ENCODE assay signal across 20 cellular contexts in genomic region chr5:109326864-109327263, GRCh38.
A peak's percentile ranks its signal among the peaks of the same experiment; 100 is the strongest.
DNase-seq lines count a peak whose midpoint lies in the region; ATAC-seq, FAIRE-seq and TF ChIP-seq lines count a peak whose summit lies in the region.
"Had no signal": no experiment of that assay in that cellular context is flagged by ENCODE, and none has a peak within 500 bp of the region (broad histone marks: within the 10 kb centered on the region; RNA-seq: fewer than 3 reads in every experiment).

No MANE protein-coding gene starts in this region.

- no peak for TF ChIP-seq CTCF in left ventricle myocardium inferior (IDR thresholded peaks at IDR 0.05; ENCODE audit: borderline replicate concordance)
- no peak for TF ChIP-seq CTCF in heart left ventricle (IDR thresholded peaks at IDR 0.05)
- TF ChIP-seq CTCF in tibial nerve (IDR thresholded peaks at IDR 0.05) = no peak
- no peak for TF ChIP-seq CTCF in mucosa of descending colon (IDR thresholded peaks at IDR 0.05)

- peak overlapping the region; percentile 1 to 20 for H3K9ac ChIP-seq in stomach smooth muscle (ENCODE audit: low read length in 2 of 2)
- H3K9ac ChIP-seq: BLaER1 had no signal

- WGBS in heart left ventricle, 4 donors = 64 to 79% (median 68%) methylated on average over 5 of the region's 5 CpGs
- 59 to 65% methylated on average over 5 of the region's 5 CpGs for WGBS in tibial nerve, 2 donors

- H3K27me3 Mint-ChIP-seq in activated CD4-positive, alpha-beta T cell treated with anti-CD3 and anti-CD28 coated beads for 36 hours = no peaks in the 10 kb centered on the region
- H3K27me3 Mint-ChIP-seq: CD8-positive, alpha-beta memory T cell had no signal

- H3K27ac ChIP-seq in left ventricle myocardium inferior (replicated peaks) = peak overlapping the region; percentile 32
- H3K27ac ChIP-seq in heart left ventricle = peak overlapping the region in 1 of 12 donors; percentile 58
- H3K27ac ChIP-seq in stomach smooth muscle (ENCODE audit: low read length) = peak overlapping the region; percentile 70
- peak overlapping the region in 2 of 4 donors; percentile 75 to 76 for H3K27ac ChIP-seq in tibial nerve
- H3K27ac ChIP-seq: BLaER1 had no signal

- no peaks in the 10 kb centered on the region for H3K4me1 Mint-ChIP-seq in activated CD4-positive, alpha-beta T cell treated with anti-CD3 and anti-CD28 coated beads for 36 hours
- H3K4me1 Mint-ChIP-seq: CD8-positive, alpha-beta memory T cell had no signal

- no peak for DNase-seq in left ventricle myocardium inferior
- DNase-seq in heart left ventricle = no peak
- DNase-seq in tibial nerve (ENCODE audit: low spot score in 2 of 2) = no peak
- DNase-seq in activated CD4-positive, alpha-beta T cell treated with anti-CD3 and anti-CD28 coated beads for 36 hours = no peak
- DNase-seq in mucosa of descending colon = no peak
- DNase-seq: CD8-positive, alpha-beta memory T cell; DND-41; Karpas-422; MG63; NCI-H1092 treated with DMSO at 0.1 percent for 48 hours; NCI-H226; NK-92 treated with Interleukin-12 subunit alpha and Interleukin-12 subunit beta, amount 100 ng/mL, for 24 hours; OCI-M1 had no signal

- H3K4me3 ChIP-seq in left ventricle myocardium inferior = no peak overlapping the region
- no peak overlapping the region for H3K4me3 ChIP-seq in heart left ventricle
- peak overlapping the region; percentile 15 to 41 for H3K4me3 ChIP-seq in stomach smooth muscle (ENCODE audit: low read length in 2 of 2)
- H3K4me3 ChIP-seq in tibial nerve = no peak overlapping the region
- no peak overlapping the region for H3K4me3 ChIP-seq in mucosa of descending colon
- H3K4me3 ChIP-seq: BLaER1, GM12878, HAP-1, MG63 had no signal

- peaks cover 2% of the 10 kb centered on the region for H3K36me3 Mint-ChIP-seq in activated CD4-positive, alpha-beta T cell treated with anti-CD3 and anti-CD28 coated beads for 36 hours (ENCODE audit: low read depth)

- no peak overlapping the region for H3K4me3 Mint-ChIP-seq in activated CD4-positive, alpha-beta T cell treated with anti-CD3 and anti-CD28 coated beads for 36 hours
- H3K4me3 Mint-ChIP-seq: CD8-positive, alpha-beta memory T cell had no signal

- TF ChIP-seq POLR2A in heart left ventricle (IDR thresholded peaks at IDR 0.05) (no peak), tibial nerve (IDR thresholded peaks at IDR 0.05) (no peak)

- POLR2A ChIA-PET in activated CD4-positive, alpha-beta T cell treated with anti-CD3 and anti-CD28 coated beads for 36 hours (lab: Charles Lee) = no interaction called here

- H3K27me3 ChIP-seq in left ventricle myocardium inferior (ENCODE audit: low read depth) = no peaks in the 10 kb centered on the region
- no peaks in the 10 kb centered on the region for H3K27me3 ChIP-seq in heart left ventricle
- H3K27me3 ChIP-seq in stomach smooth muscle (ENCODE audit: control insufficient read depth in 1 of 2, insufficient read depth in 2 of 2, low read length in 2 of 2) = no peaks in the 10 kb centered on the region
- no peaks in the 10 kb centered on the region for H3K27me3 ChIP-seq in tibial nerve
- H3K27me3 ChIP-seq: BLaER1, MG63 had no signal

- H3K9me3 Mint-ChIP-seq in activated CD4-positive, alpha-beta T cell treated with anti-CD3 and anti-CD28 coated beads for 36 hours (ENCODE audit: low read depth) = no peaks in the 10 kb centered on the region
- H3K9me3 Mint-ChIP-seq: CD8-positive, alpha-beta memory T cell had no signal

- no peak for TF ChIP-seq EP300 in tibial nerve (IDR thresholded peaks at IDR 0.05)

- intact Hi-C loops in left ventricle myocardium inferior (cut with micrococcal nuclease) = no loop called here
- intact Hi-C loops in heart left ventricle (cut with DNase I) = no loop called here
- intact Hi-C loops in activated CD4-positive, alpha-beta T cell treated with anti-CD3 and anti-CD28 coated beads for 36 hours (cut with DNase I, micrococcal nuclease) = no loop called here
- intact Hi-C loops in mucosa of descending colon (cut with DNase I, micrococcal nuclease) = no loop called here

- FAIRE-seq in islet of Langerhans (lab: Jason Lieb, UNC) = peak; percentile 5
- FAIRE-seq: A204.1, G401.6, GM12878 had no signal

- ATAC-seq in heart left ventricle = no peak
- ATAC-seq in activated CD4-positive, alpha-beta T cell treated with anti-CD3 and anti-CD28 coated beads for 36 hours = no peak
- ATAC-seq in mucosa of descending colon = no peak
- ATAC-seq: GM12878 had no signal

- CTCF ChIA-PET in activated CD4-positive, alpha-beta T cell treated with anti-CD3 and anti-CD28 coated beads for 36 hours (lab: Charles Lee) = interaction anchor here (0.6 to 0.9 kb wide), 4 partner anchors 121 to 648 kb away, joined by 3 to 5 read pairs (median 3); no protein-coding TSS in a partner anchor

- H3K9me3 ChIP-seq in left ventricle myocardium inferior (replicated peaks) = no peaks in the 10 kb centered on the region
- no peaks in the 10 kb centered on the region for H3K9me3 ChIP-seq in heart left ventricle
- H3K9me3 ChIP-seq in stomach smooth muscle (ENCODE audit: control insufficient read depth in 2 of 2, low read length in 2 of 2) = no peaks in the 10 kb centered on the region
- no peaks in the 10 kb centered on the region for H3K9me3 ChIP-seq in tibial nerve
- no peaks in the 10 kb centered on the region for H3K9me3 ChIP-seq in mucosa of descending colon
- H3K9me3 ChIP-seq: BLaER1, HAP-1, MG63 had no signal

- H3K27ac Mint-ChIP-seq in activated CD4-positive, alpha-beta T cell treated with anti-CD3 and anti-CD28 coated beads for 36 hours = no peak overlapping the region

- H3K36me3 ChIP-seq in left ventricle myocardium inferior (no peaks in the 10 kb centered on the region), heart left ventricle (peaks cover 0 to 7% (median 0%) of the 10 kb centered on the region in 9 donors), stomach smooth muscle (ENCODE audit: control insufficient read depth in 2 of 2, insufficient read depth in 2 of 2, low read length in 2 of 2) (no peaks in the 10 kb centered on the region), tibial nerve (peaks cover 0 to 11% (median 0%) of the 10 kb centered on the region in 3 donors), mucosa of descending colon (ENCODE audit: low read depth) (no peaks in the 10 kb centered on the region)
- H3K36me3 ChIP-seq: HAP-1 had no signal

- peaks cover 11% of the 10 kb centered on the region for H3K4me1 ChIP-seq in left ventricle myocardium inferior
- H3K4me1 ChIP-seq in heart left ventricle = peaks cover 0 to 25% (median 0%) of the 10 kb centered on the region in 12 donors
- H3K4me1 ChIP-seq in stomach smooth muscle (ENCODE audit: control insufficient read depth, insufficient read depth, low read length) = peaks cover 34% of the 10 kb centered on the region
- peaks cover 0 to 34% (median 8%) of the 10 kb centered on the region in 4 donors for H3K4me1 ChIP-seq in tibial nerve
- H3K4me1 ChIP-seq in mucosa of descending colon (ENCODE audit: low read depth) = no peaks in the 10 kb centered on the region
- H3K4me1 ChIP-seq: BLaER1, HAP-1 had no signal

Comparison
In these comparisons a context has a peak if more than half of its experiments do, and no peak if none do; other contexts are left out.
1. H3K4me3 ChIP-seq: peak in stomach smooth muscle (2 of 2); none in left ventricle myocardium inferior (single experiment), heart left ventricle (0 of 12), tibial nerve (0 of 4) and mucosa of descending colon (single experiment).